ENCODE assay signal across 8 cellular contexts in genomic region chr3:138434276-138434874, GRCh38. TPM values are rescaled to one million over a fixed set of nuclear protein-coding genes. Genes with fewer than 3 reads are reported as not detected.
DNase-seq lines count a peak whose midpoint lies in the region; ATAC-seq and TF ChIP-seq lines count a peak whose summit lies in the region.

Gene ESYT3, plus strand, starts transcription at chr3:138434616. Its CDS starts 183 bp downstream, at chr3:138434799.

- H3K9me3 Mint-ChIP-seq in endodermal cell, result peaks cover 10% of the 10 kb centered on the region

- no peak within 1 kb of the TSS for H3K27ac ChIP-seq in endodermal cell (ENCODE audit: low read depth, low read length)

- in situ Hi-C loops in GM13977 (cut with MboI; ENCODE audit: low pct_unique_long_range_greater_than_20kb, low sequenced_read_pairs, unreplicated experiment), result no loop called here

- H3K4me3 Mint-ChIP-seq in endodermal cell, result peak within 1 kb of the TSS; percentile 60

- no peak for TF ChIP-seq CTCF in GM13977 (IDR thresholded peaks at IDR 0.05; ENCODE audit: extremely low read depth, insufficient read depth, missing control alignments)
- TF ChIP-seq CTCF in endodermal cell (conservative IDR thresholded peaks at IDR 0.05), result no peak

- peak within 1 kb of the TSS; percentile 79 for H3K4me3 ChIP-seq in endodermal cell (ENCODE audit: low read length)

- ATAC-seq in HG02571 (IDR thresholded peaks at IDR 0.05; ENCODE audit: unreplicated experiment) (no peak), HG02610 (IDR thresholded peaks at IDR 0.05; ENCODE audit: unreplicated experiment) (no peak)

- WGBS in endodermal cell (ENCODE audit: insufficient coverage in 1 of 2, insufficient read length in 1 of 2), 2 experiments, result 8% methylated on average over 29 to 54 of the region's 54 CpGs

- H3K27me3 Mint-ChIP-seq in endodermal cell (ENCODE audit: insufficient read depth), result peaks cover 60% of the 10 kb centered on the region

- peaks cover 7% of the 10 kb centered on the region for H3K9me3 ChIP-seq in endodermal cell (ENCODE audit: control insufficient read depth, low read length)

- H3K27me3 ChIP-seq in endodermal cell (ENCODE audit: control insufficient read depth, insufficient read depth, low read length, poor library complexity, severe bottlenecking), result peaks cover 49% of the 10 kb centered on the region

- DNase-seq in GM13977 (ENCODE audit: low spot score), result peak; percentile 57
- peak; percentile 40 to 65 for DNase-seq in NCI-H1930 (lab: John Stamatoyannopoulos, UW)
- peak; percentile 68 to 74 for DNase-seq in activated CD4-positive, alpha-beta T cell treated with anti-CD3 and anti-CD28 coated beads, Interleukin-2, amount 50 U/mL, for 48 hours
- peak; percentile 92 for DNase-seq in endodermal cell
- DNase-seq in medulla oblongata (ENCODE audit: extremely low spot score), result peak; percentile 47
- peak; percentile 45 to 48 for DNase-seq in stimulated activated CD4-positive, alpha-beta T cell treated with anti-CD3 and anti-CD28 coated beads, Interleukin-4, amount 100 ng/mL, for 48 hours (ENCODE audit: low read depth in 2 of 2)

- no peaks in the 10 kb centered on the region for H3K36me3 ChIP-seq in endodermal cell (ENCODE audit: control insufficient read depth, insufficient read depth, low read length)

- H3K4me1 ChIP-seq in endodermal cell (ENCODE audit: control insufficient read depth, insufficient read depth, low read length), result no peaks in the 10 kb centered on the region

- no peak within 1 kb of the TSS for H3K9ac ChIP-seq in endodermal cell (ENCODE audit: extremely low read depth, low read length, poor library complexity, severe bottlenecking)

- H3K4me1 Mint-ChIP-seq in endodermal cell, result peaks cover 5% of the 10 kb centered on the region

- H3K36me3 Mint-ChIP-seq in endodermal cell (ENCODE audit: low read depth), result no peaks in the 10 kb centered on the region

- no peak within 1 kb of the TSS for H3K27ac Mint-ChIP-seq in endodermal cell

RNA-seq across cellular contexts. Expression of gene ESYT3, which starts in this region (rescaled TPM):
- 10 to 100 TPM in 1 of 2 donors, 1 to 10 TPM in 1; 7.7 to 10.2 TPM for total RNA-seq in endodermal cell
- polyA plus RNA-seq in endodermal cell (2013, experiment 1 of 2), result 1.5 TPM
- polyA plus RNA-seq in endodermal cell (2013, experiment 2 of 2), result 0.70 TPM
